17 cellular contexts compared by ENCODE assay signal in genomic region chr1:153374077-153374476, GRCh38. TPM values are rescaled to one million over a fixed set of nuclear protein-coding genes. Genes with fewer than 3 reads are reported as not detected.
"Had no signal": no experiment of that assay in that cellular context is flagged by ENCODE, and none has a peak within 500 bp of the region (broad histone marks: within the 10 kb centered on the region; RNA-seq: fewer than 3 reads in every experiment).

No MANE protein-coding gene starts in this region.

- H3K27ac ChIP-seq: cardiac muscle cell, hepatocyte, vagina had no signal

- H3K4me3 Mint-ChIP-seq: activated CD4-positive, alpha-beta T cell treated with anti-CD3 and anti-CD28 coated beads, Interleukin-2, amount 10 ng/mL, durations not matched to agents 7 days and 5 days; activated naive CD4-positive, alpha-beta T cell treated with anti-CD3 and anti-CD28 coated beads, Interleukin-2, amount 10 ng/mL, durations not matched to agents 7 days and 5 days; natural killer cell; T-helper 17 cell had no signal

- H3K9me3 Mint-ChIP-seq: activated CD4-positive, alpha-beta T cell treated with anti-CD3 and anti-CD28 coated beads, Interleukin-2, amount 10 ng/mL, durations not matched to agents 7 days and 5 days; activated naive CD4-positive, alpha-beta T cell treated with anti-CD3 and anti-CD28 coated beads, Interleukin-2, amount 10 ng/mL, durations not matched to agents 7 days and 5 days; natural killer cell had no signal

- H2AFZ ChIP-seq: hepatocyte had no signal

- H3K9me3 ChIP-seq: mucosa of descending colon, stomach, vagina had no signal

- H3K4me1 Mint-ChIP-seq: activated CD4-positive, alpha-beta T cell treated with anti-CD3 and anti-CD28 coated beads, Interleukin-2, amount 10 ng/mL, durations not matched to agents 7 days and 5 days; activated naive CD4-positive, alpha-beta T cell treated with anti-CD3 and anti-CD28 coated beads, Interleukin-2, amount 10 ng/mL, durations not matched to agents 7 days and 5 days; natural killer cell; T-helper 17 cell had no signal

- H3K36me3 Mint-ChIP-seq: activated naive CD4-positive, alpha-beta T cell treated with anti-CD3 and anti-CD28 coated beads, Interleukin-2, amount 10 ng/mL, durations not matched to agents 7 days and 5 days; natural killer cell had no signal

- DNase-seq: activated CD4-positive, alpha-beta T cell treated with anti-CD3 and anti-CD28 coated beads, Interleukin-2, amount 10 ng/mL, durations not matched to agents 7 days and 5 days; activated CD4-positive, CD25-positive, alpha-beta regulatory T cell; activated CD8-positive, alpha-beta memory T cell treated with anti-CD3 and anti-CD28 coated beads for 24 hours; activated naive CD4-positive, alpha-beta T cell treated with anti-CD3 and anti-CD28 coated beads, Interleukin-2, amount 10 ng/mL, durations not matched to agents 7 days and 5 days; effector CD4-positive, alpha-beta T cell; kidney glomerular epithelial cell; mucosa of descending colon; natural killer cell; stomach; T-helper 17 cell had no signal

- H3K27ac Mint-ChIP-seq: activated CD4-positive, alpha-beta T cell treated with anti-CD3 and anti-CD28 coated beads, Interleukin-2, amount 10 ng/mL, durations not matched to agents 7 days and 5 days; activated naive CD4-positive, alpha-beta T cell treated with anti-CD3 and anti-CD28 coated beads, Interleukin-2, amount 10 ng/mL, durations not matched to agents 7 days and 5 days; natural killer cell; T-helper 17 cell had no signal

- H3K4me2 ChIP-seq: hepatocyte had no signal

- H3K4me3 ChIP-seq: cardiac muscle cell, hepatocyte, lung, mucosa of descending colon, stomach, vagina had no signal

- H3K27me3 ChIP-seq: hepatocyte, vagina had no signal

- H3K79me2 ChIP-seq: hepatocyte had no signal

- H3K36me3 ChIP-seq: cardiac muscle cell, stomach, vagina had no signal

- H3K4me1 ChIP-seq: stomach, vagina had no signal

RNA-seq across cellular contexts. Expression of gene S100A12, which starts 1.3 kb away (rescaled TPM):
- total RNA-seq: activated CD4-positive, alpha-beta T cell treated with anti-CD3 and anti-CD28 coated beads, Interleukin-2, amount 10 ng/mL, durations not matched to agents 7 days and 5 days; cardiac muscle cell; hepatocyte; osteoblast; pulmonary artery endothelial cell had no signal
- polyA plus RNA-seq: cardiac muscle cell, hepatocyte had no signal

RNA-seq across cellular contexts. Expression of gene S100A9, which starts 16.4 kb away (rescaled TPM):
- polyA plus RNA-seq: cardiac muscle cell had no signal

RNA-seq across cellular contexts. Expression of gene S100A8, which starts 16.8 kb away (rescaled TPM):
- total RNA-seq: activated CD4-positive, alpha-beta T cell treated with anti-CD3 and anti-CD28 coated beads, Interleukin-2, amount 10 ng/mL, durations not matched to agents 7 days and 5 days; cardiac muscle cell; osteoblast; pulmonary artery endothelial cell had no signal

RNA-seq across cellular contexts. Expression of gene PGLYRP4, which starts 25.4 kb away (rescaled TPM):
- total RNA-seq: activated CD4-positive, alpha-beta T cell treated with anti-CD3 and anti-CD28 coated beads, Interleukin-2, amount 10 ng/mL, durations not matched to agents 7 days and 5 days; cardiac muscle cell; hepatocyte; mucosa of descending colon; natural killer cell; osteoblast; pulmonary artery endothelial cell; stomach; T-helper 17 cell had no signal
- polyA plus RNA-seq: adipose tissue, hepatocyte had no signal

RNA-seq across cellular contexts. Expression of gene S100A7A, which starts 42.2 kb away (rescaled TPM):
- total RNA-seq: activated CD4-positive, alpha-beta T cell treated with anti-CD3 and anti-CD28 coated beads, Interleukin-2, amount 10 ng/mL, durations not matched to agents 7 days and 5 days; cardiac muscle cell; hepatocyte; lung; mucosa of descending colon; natural killer cell; osteoblast; pulmonary artery endothelial cell; stomach; T-helper 17 cell; vagina had no signal
- polyA plus RNA-seq: adipose tissue, cardiac muscle cell, hepatocyte, lung had no signal
